Comparison of ENCODE assay signal across 1 cellular context in genomic region chr20:23357767-23358562, GRCh38.
TF ChIP-seq lines count a peak whose summit lies in the region.

No MANE protein-coding gene starts in this region.

TF ChIP-seq in HEK293, 187 proteins besides CTCF, POLR2A, EP300 and RAD21 (continued from another document and continues in another):
- TF ChIP-seq BCL6B (tag by site-specific recombination; IDR thresholded peaks at IDR 0.05), result no peak
- TF ChIP-seq ZNF394 (tag by site-specific recombination; IDR thresholded peaks at IDR 0.05; ENCODE audit: borderline replicate concordance), result 0 out of 2 replicates have a peak, but pooled peaks have one; percentile 9
- TF ChIP-seq ZNF354C (tag by site-specific recombination; IDR thresholded peaks at IDR 0.05; ENCODE audit: borderline replicate concordance, low read depth), result no peak
- TF ChIP-seq SP7 (tag by site-specific recombination; IDR thresholded peaks at IDR 0.05), result peak; percentile 71
- peak; percentile 92 for TF ChIP-seq ZBTB20 (tag by site-specific recombination; IDR thresholded peaks at IDR 0.05)
- peak; percentile 97 for TF ChIP-seq ZBTB8A (tag by site-specific recombination; IDR thresholded peaks at IDR 0.05)
- TF ChIP-seq GLIS2 (tag by site-specific recombination; IDR thresholded peaks at IDR 0.05), result peak; percentile 80
- TF ChIP-seq ZNF18 (tag by site-specific recombination; IDR thresholded peaks at IDR 0.05), result no peak
- TF ChIP-seq EGR2 (tag by site-specific recombination; IDR thresholded peaks at IDR 0.05; ENCODE audit: low read depth), result peak; percentile 77
- TF ChIP-seq KLF8 (tag by site-specific recombination; IDR thresholded peaks at IDR 0.05), result peak; percentile 70
- TF ChIP-seq ZNF518A (tag by site-specific recombination; conservative IDR thresholded peaks at IDR 0.05; ENCODE audit: low read depth), result no peak
- peak; percentile 70; the same call in 1 of the 2 replicates for TF ChIP-seq ZNF223 (tag by site-specific recombination; IDR thresholded peaks at IDR 0.05)
- TF ChIP-seq ZNF10 (tag by site-specific recombination; IDR thresholded peaks at IDR 0.05), result peak; percentile 50; the same call in 1 of the 2 replicates
- TF ChIP-seq ZNF24 (tag by site-specific recombination; IDR thresholded peaks at IDR 0.05), result 0 out of 2 replicates have a peak, but pooled peaks have one; percentile 59
- peak; percentile 67 for TF ChIP-seq ZNF449 (tag by site-specific recombination; IDR thresholded peaks at IDR 0.05)
- 0 out of 2 replicates have a peak, but pooled peaks have one; percentile 28 for TF ChIP-seq ZBTB10 (tag by site-specific recombination; IDR thresholded peaks at IDR 0.05)
- peak; percentile 9; the same call in 1 of the 2 replicates for TF ChIP-seq PRDM4 (tag by site-specific recombination; IDR thresholded peaks at IDR 0.05)
- no peak for TF ChIP-seq ZNF184 (tag by site-specific recombination; IDR thresholded peaks at IDR 0.05)
- TF ChIP-seq YY2 (tag by site-specific recombination; IDR thresholded peaks at IDR 0.05), result no peak
- TF ChIP-seq ZBTB6 (tag by site-specific recombination; IDR thresholded peaks at IDR 0.05), result peak; percentile 91
- no peak for TF ChIP-seq PRDM1 (tag by site-specific recombination; IDR thresholded peaks at IDR 0.05)
- TF ChIP-seq ZFP37 (tag by site-specific recombination; IDR thresholded peaks at IDR 0.05), result peak; percentile 76; the same call in 1 of the 2 replicates
- no peak for TF ChIP-seq ZBTB21 (tag by site-specific recombination; IDR thresholded peaks at IDR 0.05)
- no peak for TF ChIP-seq PBX3 (CRISPR knock-in tag; IDR thresholded peaks at IDR 0.05)
- TF ChIP-seq ZNF692 (tag by site-specific recombination; IDR thresholded peaks at IDR 0.05), result peak; percentile 52; the same call in 1 of the 2 replicates
- peak; percentile 82 for TF ChIP-seq ATF2 (tag by site-specific recombination; IDR thresholded peaks at IDR 0.05; ENCODE audit: low read depth)
- peak; percentile 69 for TF ChIP-seq KLF7 (tag by site-specific recombination; IDR thresholded peaks at IDR 0.05; ENCODE audit: borderline replicate concordance)
- no peak for TF ChIP-seq ZSCAN5A (tag by site-specific recombination; IDR thresholded peaks at IDR 0.05)
- no peak for TF ChIP-seq ZNF530 (tag by site-specific recombination; IDR thresholded peaks at IDR 0.05; ENCODE audit: low read depth)
